In genomic region chr15:67124111-67124510, GRCh38 we compare ENCODE assay signal across 10 cellular contexts. TPM values are rescaled to one million over a fixed set of nuclear protein-coding genes. Genes with fewer than 3 reads are reported as not detected.
DNase-seq lines count a peak whose midpoint lies in the region; ATAC-seq and TF ChIP-seq lines count a peak whose summit lies in the region.
"Had no signal": no experiment of that assay in that cellular context is flagged by ENCODE, and none has a peak within 500 bp of the region (broad histone marks: within the 10 kb centered on the region; RNA-seq: fewer than 3 reads in every experiment).

No MANE protein-coding gene starts in this region.

- H2BK12ac ChIP-seq in H9 (ENCODE audit: insufficient read length, low read depth, low read length): no peak overlapping the region

- H3K79me2 ChIP-seq in H9 (ENCODE audit: insufficient read depth, low read length): no peaks in the 10 kb centered on the region; the same call in 1 of the 2 replicates

- H4K20me1 ChIP-seq in H9 (ENCODE audit: control insufficient read depth, insufficient read depth, insufficient read length): no peaks in the 10 kb centered on the region

- H3K18ac ChIP-seq in H9 (ENCODE audit: insufficient read length, low read depth, low read length): no peak overlapping the region

- H3K27ac Mint-ChIP-seq in activated T-cell treated with anti-CD3 and anti-CD28 coated beads, Interleukin-2, amount 50 U/mL, for 24 hours: peak overlapping the region; percentile 82
- H3K27ac Mint-ChIP-seq in activated CD8-positive, alpha-beta T cell treated with anti-CD3 and anti-CD28 coated beads for 36 hours: peak overlapping the region; percentile 25
- H3K27ac Mint-ChIP-seq in H9: no peak overlapping the region

- no peak overlapping the region for H3K23ac ChIP-seq in H9 (ENCODE audit: insufficient read length, low read depth, low read length)

- TF ChIP-seq CTCF in activated CD8-positive, alpha-beta T cell treated with anti-CD3 and anti-CD28 coated beads for 36 hours (IDR thresholded peaks at IDR 0.05): no peak
- no peak for TF ChIP-seq CTCF in thoracic aorta (IDR thresholded peaks at IDR 0.05)
- TF ChIP-seq CTCF in H9 (conservative IDR thresholded peaks at IDR 0.05): no peak

- H3T11ph ChIP-seq in H9 (ENCODE audit: low read length): no peak overlapping the region

- H2AK5ac ChIP-seq in H9 (ENCODE audit: insufficient read length, low read length): no peak overlapping the region

- no peak overlapping the region for H3K9ac ChIP-seq in H9 (ENCODE audit: extremely low read depth, insufficient read length, low read length)

- H2BK120ac ChIP-seq in H9 (ENCODE audit: low read depth, low read length, poor library complexity, severe bottlenecking): no peak overlapping the region

- H4K8ac ChIP-seq in H9 (replicated peaks; ENCODE audit: insufficient read length, low read depth, low read length): no peak overlapping the region

- peak overlapping the region; percentile 70 for H3K27ac ChIP-seq in thoracic aorta
- H3K27ac ChIP-seq in H9 (ENCODE audit: insufficient read length, low read depth, low read length): no peak overlapping the region

- ATAC-seq in activated CD8-positive, alpha-beta T cell treated with anti-CD3 and anti-CD28 coated beads for 36 hours: no peak
- ATAC-seq in thoracic aorta (ENCODE audit: insufficient number of reproducible peaks, low FRiP score, low read depth): no peak

- H2AFZ ChIP-seq in H9 (ENCODE audit: low read length): no peak overlapping the region

- H3K9me3 ChIP-seq in thoracic aorta (no peaks in the 10 kb centered on the region), H9 (ENCODE audit: control insufficient read depth, low read depth, low read length) (no peaks in the 10 kb centered on the region)

- no peak overlapping the region for H4K91ac ChIP-seq in H9 (ENCODE audit: insufficient read length, low read depth, low read length)

- H3K4me3 ChIP-seq in thoracic aorta: no peak overlapping the region

- no peak overlapping the region for H2BK20ac ChIP-seq in H9 (ENCODE audit: low read depth, low read length, poor library complexity, severe bottlenecking)

- no peak overlapping the region for H3K4me2 ChIP-seq in H9 (ENCODE audit: insufficient read depth, insufficient read length, low read length)

- H3K4me1 ChIP-seq in thoracic aorta (ENCODE audit: control insufficient read depth in 1 of 2, low read depth in 2 of 2) (peaks cover 53 to 88% of the 10 kb centered on the region in 2 donors), H9 (ENCODE audit: insufficient read depth, low read length) (peaks cover 2% of the 10 kb centered on the region; the same call in 1 of the 2 replicates)

- no peak overlapping the region for H3K4ac ChIP-seq in H9 (ENCODE audit: low read depth, low read length)

- peaks cover 13% of the 10 kb centered on the region for H3K36me3 Mint-ChIP-seq in activated T-cell treated with anti-CD3 and anti-CD28 coated beads, Interleukin-2, amount 50 U/mL, for 24 hours (ENCODE audit: low read depth)
- H3K36me3 Mint-ChIP-seq in activated CD8-positive, alpha-beta T cell treated with anti-CD3 and anti-CD28 coated beads for 36 hours (ENCODE audit: low read depth): peaks cover 3% of the 10 kb centered on the region
- peaks cover 0 to 5% (median 0%) of the 10 kb centered on the region in 3 experiments; a peak in 1 of 7 replicates for H3K36me3 Mint-ChIP-seq in H9 (ENCODE audit: insufficient read depth in 1 of 3, low read depth in 3 of 3)

- H3K27me3 ChIP-seq in thoracic aorta (replicated peaks; ENCODE audit: insufficient read depth) (no peaks in the 10 kb centered on the region), H9 (ENCODE audit: insufficient read depth, low read length) (no peaks in the 10 kb centered on the region)

- H2BK5ac ChIP-seq in H9 (ENCODE audit: insufficient read length, low read length): no peak overlapping the region

- intact Hi-C loops in activated CD8-positive, alpha-beta T cell treated with anti-CD3 and anti-CD28 coated beads for 36 hours (cut with micrococcal nuclease): loop anchor here (5.0 kb wide), 1 partner anchor 37 kb away; no protein-coding TSS in a partner anchor

- CTCF ChIA-PET in activated CD8-positive, alpha-beta T cell treated with anti-CD3 and anti-CD28 coated beads for 36 hours (lab: Charles Lee): interaction anchor here (0.8 to 1.1 kb wide), 3 partner anchors 10 to 177 kb away, joined by 3 to 5 read pairs (median 4); no protein-coding TSS in a partner anchor

- POLR2A ChIA-PET in activated CD8-positive, alpha-beta T cell treated with anti-CD3 and anti-CD28 coated beads for 36 hours (lab: Charles Lee): interaction anchor here (1.2 to 6.0 kb wide), 3 partner anchors 12 to 60 kb away, joined by 3 to 41 read pairs (median 24); no protein-coding TSS in a partner anchor

- H3K36me3 ChIP-seq in thoracic aorta: no peaks in the 10 kb centered on the region

- no peak overlapping the region for H3K56ac ChIP-seq in H9 (ENCODE audit: insufficient read length, low read depth, low read length)

- H3K14ac ChIP-seq in H9 (ENCODE audit: insufficient read depth, low read length): no peak overlapping the region

- WGBS in H9 (ENCODE audit: extremely low coverage, insufficient read length, low lambda C conversion rate): no CpG with 5 or more reads among the region's 3 CpGs

- no peak for DNase-seq in activated T-cell treated with anti-CD3 and anti-CD28 coated beads, Interleukin-2, amount 50 U/mL, for 24 hours
- no peak for DNase-seq in activated T-cell treated with anti-CD3 and anti-CD28 coated beads, Interleukin-2, amount 50 U/mL, for 48 hours
- no peak for DNase-seq in activated CD8-positive, alpha-beta T cell treated with anti-CD3 and anti-CD28 coated beads for 36 hours
- DNase-seq in islet precursor cell (peak; percentile 37), thoracic aorta (ENCODE audit: low spot score) (no peak), dedifferentiated amniotic fluid mesenchymal stem cell (ENCODE audit: extremely low spot score) (no peak), kidney glomerular epithelial cell (lab: John Stamatoyannopoulos, UW) (no peak), H9 (no peak)
- DNase-seq: midbrain, NCI-H774 had no signal

- no peaks in the 10 kb centered on the region for H3K27me3 Mint-ChIP-seq in activated T-cell treated with anti-CD3 and anti-CD28 coated beads, Interleukin-2, amount 50 U/mL, for 24 hours
- no peaks in the 10 kb centered on the region for H3K27me3 Mint-ChIP-seq in activated CD8-positive, alpha-beta T cell treated with anti-CD3 and anti-CD28 coated beads for 36 hours
- no peaks in the 10 kb centered on the region for H3K27me3 Mint-ChIP-seq in H9 (ENCODE audit: low read depth)

- no peaks in the 10 kb centered on the region for H3K79me1 ChIP-seq in H9 (ENCODE audit: insufficient read depth, low read depth, low read length, poor library complexity, severe bottlenecking)

- no peak overlapping the region for H3K4me3 Mint-ChIP-seq in activated T-cell treated with anti-CD3 and anti-CD28 coated beads, Interleukin-2, amount 50 U/mL, for 24 hours
- no peak overlapping the region for H3K4me3 Mint-ChIP-seq in activated CD8-positive, alpha-beta T cell treated with anti-CD3 and anti-CD28 coated beads for 36 hours
- H3K4me3 Mint-ChIP-seq in H9: no peak overlapping the region

- no peak overlapping the region for H4K5ac ChIP-seq in H9 (ENCODE audit: insufficient read length, low read depth, low read length)

- no peak overlapping the region for H2BK15ac ChIP-seq in H9 (ENCODE audit: low read depth, low read length)

- no peaks in the 10 kb centered on the region for H3K23me2 ChIP-seq in H9 (ENCODE audit: insufficient read length, low read depth, low read length, poor library complexity, severe bottlenecking)

- no peaks in the 10 kb centered on the region for H3K9me3 Mint-ChIP-seq in activated T-cell treated with anti-CD3 and anti-CD28 coated beads, Interleukin-2, amount 50 U/mL, for 24 hours
- no peaks in the 10 kb centered on the region for H3K9me3 Mint-ChIP-seq in activated CD8-positive, alpha-beta T cell treated with anti-CD3 and anti-CD28 coated beads for 36 hours
- no peaks in the 10 kb centered on the region for H3K9me3 Mint-ChIP-seq in H9

- peaks cover 85% of the 10 kb centered on the region for H3K4me1 Mint-ChIP-seq in activated T-cell treated with anti-CD3 and anti-CD28 coated beads, Interleukin-2, amount 50 U/mL, for 24 hours (ENCODE audit: low read depth)
- H3K4me1 Mint-ChIP-seq in activated CD8-positive, alpha-beta T cell treated with anti-CD3 and anti-CD28 coated beads for 36 hours (ENCODE audit: low read depth): peaks cover 62% of the 10 kb centered on the region
- peaks cover 22 to 35% of the 10 kb centered on the region in 2 experiments for H3K4me1 Mint-ChIP-seq in H9

RNA-seq across cellular contexts. Expression of gene SMAD3, which starts 58.7 kb away (rescaled TPM):
- total RNA-seq in activated CD8-positive, alpha-beta T cell treated with anti-CD3 and anti-CD28 coated beads for 36 hours: 10 to 100 TPM; 22.3 to 24.7 TPM
- 10 to 100 TPM; 47.9 to 78.5 TPM for total RNA-seq in thoracic aorta
- 25.9 and 26.7 TPM in 2 replicates for total RNA-seq in H9 (2021)

Comparison
In these comparisons a context has a peak if more than half of its experiments do, and no peak if none do; other contexts are left out.
1. H3K27ac Mint-ChIP-seq: peak in activated T-cell treated with anti-CD3 and anti-CD28 coated beads, Interleukin-2, amount 50 U/mL, for 24 hours (single experiment) and activated CD8-positive, alpha-beta T cell treated with anti-CD3 and anti-CD28 coated beads for 36 hours (single experiment); none in H9 (0 of 3).